In genomic region chr9:15510789-15511575, GRCh38 we compare ENCODE assay signal across 8 cellular contexts. TPM values are rescaled to one million over a fixed set of nuclear protein-coding genes. Genes with fewer than 3 reads are reported as not detected.
DNase-seq lines count a peak whose midpoint lies in the region; ATAC-seq and TF ChIP-seq lines count a peak whose summit lies in the region.

Gene PSIP1, minus strand, starts transcription at chr9:15510970. Its CDS starts 782 bp downstream, at chr9:15510188.

- no peaks in the 10 kb centered on the region for H3K27me3 Mint-ChIP-seq in activated naive CD8-positive, alpha-beta T cell treated with anti-CD3 and anti-CD28 coated beads, Interleukin-2, amount 50 U/mL, for 24 hours

- DNase-seq in NCI-H1417 (lab: John Stamatoyannopoulos, UW) (peak; percentile 90 to 95 (median 93)), SW480 (ENCODE audit: low spot score) (peak; percentile 84), cardiac septum (ENCODE audit: low spot score) (peak; percentile 91), pons (ENCODE audit: low spot score) (peak; percentile 80), transverse colon (peak; percentile 83)
- DNase-seq in activated naive CD8-positive, alpha-beta T cell treated with anti-CD3 and anti-CD28 coated beads, Interleukin-2, amount 50 U/mL, for 24 hours, result peak; percentile 86

- H3K27me3 ChIP-seq in transverse colon, result no peaks in the 10 kb centered on the region

- H3K4me3 Mint-ChIP-seq in activated naive CD8-positive, alpha-beta T cell treated with anti-CD3 and anti-CD28 coated beads, Interleukin-2, amount 50 U/mL, for 24 hours, result peak within 1 kb of the TSS; percentile 87

- peaks cover 0 to 8% (median 2%) of the 10 kb centered on the region in 4 donors for H3K36me3 ChIP-seq in transverse colon

- peaks cover 30% of the 10 kb centered on the region for H3K36me3 Mint-ChIP-seq in activated naive CD8-positive, alpha-beta T cell treated with anti-CD3 and anti-CD28 coated beads, Interleukin-2, amount 50 U/mL, for 24 hours (ENCODE audit: low read depth)

- peak within 1 kb of the TSS; percentile 99 for H3K4me3 ChIP-seq in GM12875 (ENCODE audit: low read depth, low read length)
- H3K4me3 ChIP-seq in transverse colon, result peak within 1 kb of the TSS; percentile 78 to 98 (median 91)

- in situ Hi-C loops in transverse colon (cut with MboI; ENCODE audit: low pct_ligation_motif_present in 1 of 4, low pct_unique_long_range_greater_than_20kb in 1 of 4, low sequenced_read_pairs in 3 of 4), result no loop called here

- TF ChIP-seq EP300 in transverse colon (IDR thresholded peaks at IDR 0.05; ENCODE audit: low read depth), result no peak

- 1 to 2% methylated on average over 6 to 41 of the region's 72 CpGs for whole genome bisulfite sequencing in transverse colon (ENCODE audit: low coverage in 1 of 2), 2 donors

- peak; percentile 55 for TF ChIP-seq POLR2A in transverse colon (IDR thresholded peaks at IDR 0.05)

- peak; percentile 79 for ATAC-seq in HG02763 (IDR thresholded peaks at IDR 0.05; ENCODE audit: unreplicated experiment)
- peak; percentile 90 for ATAC-seq in activated naive CD8-positive, alpha-beta T cell treated with anti-CD3 and anti-CD28 coated beads, Interleukin-2, amount 50 U/mL, for 24 hours

- peak within 1 kb of the TSS; percentile 100 for H3K27ac Mint-ChIP-seq in activated naive CD8-positive, alpha-beta T cell treated with anti-CD3 and anti-CD28 coated beads, Interleukin-2, amount 50 U/mL, for 24 hours

- TF ChIP-seq CTCF in GM12875 (IDR thresholded peaks at IDR 0.05; ENCODE audit: borderline replicate concordance, insufficient read depth, low read depth, low read length), result no peak
- peak; percentile 20 to 79 (median 37) for TF ChIP-seq CTCF in transverse colon (IDR thresholded peaks at IDR 0.05)

- H3K9me3 ChIP-seq in transverse colon, result no peaks in the 10 kb centered on the region

- peak within 1 kb of the TSS; percentile 94 to 95 (median 94) for H3K27ac ChIP-seq in transverse colon

- H3K9me3 Mint-ChIP-seq in activated naive CD8-positive, alpha-beta T cell treated with anti-CD3 and anti-CD28 coated beads, Interleukin-2, amount 50 U/mL, for 24 hours, result no peaks in the 10 kb centered on the region

- H3K4me1 Mint-ChIP-seq in activated naive CD8-positive, alpha-beta T cell treated with anti-CD3 and anti-CD28 coated beads, Interleukin-2, amount 50 U/mL, for 24 hours, result peaks cover 50% of the 10 kb centered on the region

- peaks cover 0 to 26% (median 3%) of the 10 kb centered on the region in 4 donors for H3K4me1 ChIP-seq in transverse colon

- intact Hi-C loops in cardiac septum (cut with DNase I), result loop anchor here (1.0 to 5.0 kb wide), 3 partner anchors 41 to 204 kb away; partner anchors contain the start of genes SNAPC3 and TTC39B
- intact Hi-C loops in transverse colon (cut with DNase I; ENCODE audit: low total_unique reads), result no loop called here

RNA-seq across cellular contexts. Expression of gene PSIP1, which starts in this region (rescaled TPM):
- total RNA-seq in cardiac septum, result 21.2 TPM
- total RNA-seq in transverse colon, result 100 to 1,000 TPM in 1 of 4 donors, 10 to 100 TPM in 3; 12.7 to 206 (median 27.8) TPM

Comparison
In these comparisons a context has a peak if more than half of its experiments do, and no peak if none do; other contexts are left out.
1. Peak in every context shown above with its lines: DNase-seq, ATAC-seq, H3K4me3 ChIP-seq and H3K27ac ChIP-seq.